In genomic region chr4:8443801-8444200, GRCh38 we compare ENCODE assay signal across 18 cellular contexts.
"Had no signal": no experiment of that assay in that cellular context is flagged by ENCODE, and none has a peak within 500 bp of the region (broad histone marks: within the 10 kb centered on the region; RNA-seq: fewer than 3 reads in every experiment).

No MANE protein-coding gene starts in this region.

- H3K36me3 Mint-ChIP-seq: mesothelial cell of epicardium had no signal

- H3K4me3 ChIP-seq: breast epithelium, thyroid gland, uterus had no signal

- H3K9me3 Mint-ChIP-seq: effector memory CD8-positive, alpha-beta T cell; mesothelial cell of epicardium had no signal

- H3K36me3 ChIP-seq: breast epithelium, uterus had no signal

- H3K27me3 ChIP-seq: breast epithelium, thyroid gland, uterus had no signal

- H3K27me3 Mint-ChIP-seq: effector memory CD8-positive, alpha-beta T cell; naive B cell had no signal

- H3K27ac ChIP-seq: breast epithelium, epithelial cell of prostate, thyroid gland, uterus had no signal

- H3K9me3 ChIP-seq: thyroid gland, uterus had no signal

- H3K27ac Mint-ChIP-seq: mesothelial cell of epicardium; T-helper 2 cell treated with Interferon-gamma antibody and Interleukin-4, amounts not matched to agents 5 μg/mL and 100 μg/mL, for 36 hours had no signal

- ATAC-seq: effector memory CD8-positive, alpha-beta T cell had no signal

- DNase-seq: activated CD4-positive, alpha-beta T cell treated with anti-CD3 and anti-CD28 coated beads, Interleukin-2, amount 50 U/mL, for 1 hour; activated CD4-positive, CD25-positive, alpha-beta regulatory T cell; activated T-cell treated with anti-CD3 and anti-CD28 coated beads for 4 hours; aorta; dermis blood vessel endothelial cell; effector memory CD8-positive, alpha-beta T cell; foreskin melanocyte; head of caudate nucleus; kidney glomerular epithelial cell; naive B cell; stimulated activated CD4-positive, alpha-beta T cell treated with anti-CD3 and anti-CD28 coated beads, Interleukin-12 subunit alpha, Interleukin-12 subunit beta, amount 100 ng/mL, for 4 hours; stimulated activated CD4-positive, alpha-beta T cell treated with anti-CD3 and anti-CD28 coated beads, Interleukin-2, amount 100 ng/mL, for 24 hours; thyroid gland; uterus had no signal
